In genomic region chr5:151230048-151230680, GRCh38 we compare ENCODE assay signal across 1 cellular context.
TF ChIP-seq lines count a peak whose summit lies in the region.

No MANE protein-coding gene starts in this region.

TF ChIP-seq in endothelial cell of umbilical vein, 7 proteins besides CTCF, POLR2A, EP300 and RAD21:
- TF ChIP-seq, protein P1, sequence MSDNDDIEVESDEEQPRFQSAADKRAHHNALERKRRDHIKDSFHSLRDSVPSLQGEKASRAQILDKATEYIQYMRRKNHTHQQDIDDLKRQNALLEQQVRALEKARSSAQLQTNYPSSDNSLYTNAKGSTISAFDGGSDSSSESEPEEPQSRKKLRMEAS (IDR thresholded peaks at IDR 0.05; ENCODE audit: insufficient read depth, insufficient read length) = no peak
- no peak for TF ChIP-seq MYC (IDR thresholded peaks at IDR 0.05; ENCODE audit: low read depth, low read length)
- no peak for TF ChIP-seq FOS (IDR thresholded peaks at IDR 0.05; ENCODE audit: borderline replicate concordance, insufficient read depth, low read length)
- TF ChIP-seq JUN (IDR thresholded peaks at IDR 0.05; ENCODE audit: borderline replicate concordance, insufficient read depth, insufficient read length, low read depth) = no peak
- no peak for TF ChIP-seq POLR2AphosphoS5 (IDR thresholded peaks at IDR 0.05; ENCODE audit: insufficient read depth, low read depth, low read length)
- no peak for TF ChIP-seq GATA2 (IDR thresholded peaks at IDR 0.05; ENCODE audit: insufficient read depth, insufficient read length, low read depth, low read length)
- TF ChIP-seq EZH2 (IDR thresholded peaks at IDR 0.05; ENCODE audit: borderline replicate concordance, low read depth, low read length, severe bottlenecking) = no peak
TF ChIP-seq in endothelial cell of umbilical vein: peak in this region for 0.
